In genomic region chr11:35662061-35662648, GRCh38 we compare ENCODE assay signal across 1 cellular context.
TF ChIP-seq lines count a peak whose summit lies in the region.

No MANE protein-coding gene starts in this region.

TF ChIP-seq in GM23338, 12 proteins besides CTCF, POLR2A, EP300 and RAD21 (continued from another document):
- TF ChIP-seq ZNF462 (CRISPR knock-in tag; IDR thresholded peaks at IDR 0.05) (no peak), REST (IDR thresholded peaks at IDR 0.05; ENCODE audit: unreplicated experiment) (no peak)
